In genomic region chr1:162069334-162070093, GRCh38 we compare ENCODE assay signal across 8 cellular contexts.
DNase-seq lines count a peak whose midpoint lies in the region; ATAC-seq lines count a peak whose summit lies in the region.

NOS1AP (plus strand) TSS chr1:162069691; CDS start chr1:162070178, 487 bp downstream.

- H3K36me3 ChIP-seq in BLaER1 treated with 17β-estradiol and CSF1 and Interleukin-3, amounts not matched to agents 10 nM and 100 nM: no peaks in the 10 kb centered on the region
- no peaks in the 10 kb centered on the region for H3K36me3 ChIP-seq in endocrine pancreas (ENCODE audit: control insufficient read depth, insufficient read depth, low read length)

- H3K4me1 ChIP-seq in BLaER1 treated with 17β-estradiol and CSF1 and Interleukin-3, amounts not matched to agents 10 nM and 100 nM: peaks cover 0 to 19% (median 11%) of the 10 kb centered on the region in 10 experiments; a peak in 17 of 20 replicates
- H3K4me1 ChIP-seq in endocrine pancreas (ENCODE audit: control insufficient read depth, insufficient read depth, low read length): no peaks in the 10 kb centered on the region

- peak within 1 kb of the TSS; percentile 67 to 86 (median 80) for H3K9ac ChIP-seq in BLaER1 treated with 17β-estradiol and CSF1 and Interleukin-3, amounts not matched to agents 10 nM and 100 nM
- H3K9ac ChIP-seq in endocrine pancreas (ENCODE audit: control insufficient read depth, insufficient read depth, low read length): peak within 1 kb of the TSS; percentile 62

- ATAC-seq in GM19351 (IDR thresholded peaks at IDR 0.05; ENCODE audit: unreplicated experiment) (peak; percentile 99), HG03442 (IDR thresholded peaks at IDR 0.05; ENCODE audit: unreplicated experiment) (peak; percentile 96)

- DNase-seq in NCI-H774 (lab: John Stamatoyannopoulos, UW): peak; percentile 86
- DNase-seq in activated CD8-positive, alpha-beta memory T cell treated with anti-CD3 and anti-CD28 coated beads for 4 hours (ENCODE audit: low read depth in 2 of 2): peak; percentile 52 to 59
- DNase-seq in middle frontal gyrus (ENCODE audit: extremely low spot score, low spot score): peak; percentile 75
- DNase-seq in stimulated activated CD8-positive, alpha-beta memory T cell treated with anti-CD3 and anti-CD28 coated beads, Interleukin-2, amount 100 ng/mL, for 1 hour (ENCODE audit: low read depth in 2 of 2): peak; percentile 39 to 61

- H3K27me3 ChIP-seq in BLaER1 treated with 17β-estradiol and CSF1 and Interleukin-3, amounts not matched to agents 10 nM and 100 nM: peaks cover 23 to 44% (median 36%) of the 10 kb centered on the region in 11 experiments
- H3K27me3 ChIP-seq in endocrine pancreas (ENCODE audit: control insufficient read depth, insufficient read depth, low read length): no peaks in the 10 kb centered on the region

- peak within 1 kb of the TSS in 10 of 11 experiments; percentile 39 to 71 (median 53); a peak in 19 of 22 replicates for H3K27ac ChIP-seq in BLaER1 treated with 17β-estradiol and CSF1 and Interleukin-3, amounts not matched to agents 10 nM and 100 nM

- peaks cover 0 to 30% (median 4%) of the 10 kb centered on the region in 11 experiments; a peak in 4 of 22 replicates for H4K20me1 ChIP-seq in BLaER1 treated with 17β-estradiol and CSF1 and Interleukin-3, amounts not matched to agents 10 nM and 100 nM

- peak within 1 kb of the TSS; percentile 95 to 100 (median 97) for H3K4me2 ChIP-seq in BLaER1 treated with 17β-estradiol and CSF1 and Interleukin-3, amounts not matched to agents 10 nM and 100 nM

- peak within 1 kb of the TSS; percentile 75 to 86 (median 79) for H3K4me3 ChIP-seq in BLaER1 treated with 17β-estradiol and CSF1 and Interleukin-3, amounts not matched to agents 10 nM and 100 nM
- peak within 1 kb of the TSS; percentile 75 for H3K4me3 ChIP-seq in endocrine pancreas (ENCODE audit: control insufficient read depth, insufficient read depth, low read length)

- no peaks in the 10 kb centered on the region for H3K9me3 ChIP-seq in BLaER1 treated with 17β-estradiol and CSF1 and Interleukin-3, amounts not matched to agents 10 nM and 100 nM (replicated peaks in 1 of 11)
- no peaks in the 10 kb centered on the region for H3K9me3 ChIP-seq in endocrine pancreas (ENCODE audit: control insufficient read depth, low read length)

Comparison
In these comparisons a context has a peak if more than half of its experiments do, and no peak if none do; other contexts are left out.
1. Peak in every context shown above with its lines: DNase-seq, ATAC-seq, H3K4me3 ChIP-seq and H3K27ac ChIP-seq.